ENCODE assay signal across 8 cellular contexts in the genomic region with DNA sequence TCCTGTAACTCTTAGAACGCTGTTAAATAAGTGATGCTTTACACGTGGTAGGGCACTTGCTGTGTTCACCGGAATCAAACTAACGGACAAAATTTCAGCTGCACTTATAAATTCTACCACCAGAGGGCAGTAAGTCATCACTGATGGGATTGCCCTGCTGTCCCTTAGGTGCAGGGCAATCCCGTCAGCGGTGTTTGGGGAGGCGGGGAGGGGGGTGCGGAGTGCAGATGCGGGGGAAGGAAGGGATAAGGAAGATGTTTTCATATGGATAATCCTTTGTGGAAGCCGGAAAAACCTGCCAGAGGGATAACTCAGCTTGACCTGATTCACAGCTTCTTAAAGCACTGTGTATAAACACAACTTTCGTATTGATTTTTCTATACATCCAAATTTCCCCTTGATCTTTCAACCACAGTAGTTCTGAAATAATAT. TPM values are rescaled to one million over a fixed set of nuclear protein-coding genes. Genes with fewer than 3 reads are reported as not detected.
DNase-seq lines count a peak whose midpoint lies in the region; ATAC-seq and TF ChIP-seq lines count a peak whose summit lies in the region.

No MANE protein-coding gene starts in this region.

- H3K36me3 Mint-ChIP-seq in CD8-positive, alpha-beta memory T cell = no peaks in the 10 kb centered on the region

- H3K36me3 ChIP-seq in CD8-positive, alpha-beta memory T cell (ENCODE audit: insufficient read depth, low read length) = no peaks in the 10 kb centered on the region

- peak; percentile 10 to 56 (median 42) for DNase-seq in CD8-positive, alpha-beta memory T cell
- DNase-seq in HK-2 (ENCODE audit: unreplicated experiment) (peak; percentile 52), NCI-H82 treated with DMSO at 0.1 percent for 48 hours (lab: John Stamatoyannopoulos, UW; ENCODE audit: unreplicated experiment) (peak; percentile 71), epithelial cell of proximal tubule (ENCODE audit: low read depth) (peak; percentile 16), mucosa of gallbladder (ENCODE audit: low spot score) (peak; percentile 67)
- DNase-seq in activated CD8-positive, alpha-beta memory T cell treated with anti-CD3 and anti-CD28 coated beads, Interleukin-2, amount 50 U/mL, for 24 hours (ENCODE audit: extremely low read depth) = peak; percentile 5
- DNase-seq in stimulated activated naive CD8-positive, alpha-beta T cell treated with anti-CD3 and anti-CD28 coated beads, Interleukin-15, Interleukin-2, amounts not matched to agents 100 U/mL and 50 U/mL, for 24 hours = peak; percentile 60

- H3K4me3 ChIP-seq in CD8-positive, alpha-beta memory T cell (ENCODE audit: low read length) = no peak overlapping the region
- H3K4me3 ChIP-seq in epithelial cell of proximal tubule (ENCODE audit: low read depth, low read length) = no peak overlapping the region

- H3K27ac ChIP-seq in CD8-positive, alpha-beta memory T cell (ENCODE audit: low read depth, low read length) = no peak overlapping the region

- no peak overlapping the region for H3K27ac Mint-ChIP-seq in CD8-positive, alpha-beta memory T cell

- H3K4me3 Mint-ChIP-seq in CD8-positive, alpha-beta memory T cell = no peak overlapping the region

- ATAC-seq in stimulated activated naive CD8-positive, alpha-beta T cell treated with anti-CD3 and anti-CD28 coated beads, Interleukin-15, Interleukin-2, amounts not matched to agents 100 U/mL and 50 U/mL, for 24 hours = peak; percentile 81
- no peak for ATAC-seq in GM19455 (IDR thresholded peaks at IDR 0.05; ENCODE audit: unreplicated experiment)

- no peaks in the 10 kb centered on the region for H3K9me3 Mint-ChIP-seq in CD8-positive, alpha-beta memory T cell

- H3K27me3 Mint-ChIP-seq in CD8-positive, alpha-beta memory T cell = peaks cover 8 to 12% of the 10 kb centered on the region in 2 donors

- POLR2A ChIA-PET in CD8-positive, alpha-beta memory T cell (lab: Charles Lee) = interaction anchor here (1.2 kb wide), 1 partner anchor 51 kb away, joined by 3 read pairs; no protein-coding TSS in a partner anchor

- peaks cover 3 to 5% (median 4%) of the 10 kb centered on the region in 3 donors for H3K4me1 Mint-ChIP-seq in CD8-positive, alpha-beta memory T cell

- CTCF ChIA-PET in CD8-positive, alpha-beta memory T cell (lab: Charles Lee) = interaction anchor here (0.6 to 1.4 kb wide), 8 partner anchors 9 to 1297 kb away, joined by 3 to 7 read pairs (median 4); no protein-coding TSS in a partner anchor

- no peaks in the 10 kb centered on the region for H3K9me3 ChIP-seq in CD8-positive, alpha-beta memory T cell (ENCODE audit: low read length)

- TF ChIP-seq CTCF in epithelial cell of proximal tubule (conservative IDR thresholded peaks at IDR 0.05; ENCODE audit: low read depth, low read length) = peak; percentile 85

- H3K4me1 ChIP-seq in CD8-positive, alpha-beta memory T cell (ENCODE audit: insufficient read depth, low read length) = no peaks in the 10 kb centered on the region

- no peaks in the 10 kb centered on the region for H3K27me3 ChIP-seq in CD8-positive, alpha-beta memory T cell (ENCODE audit: insufficient read depth, low read length, poor library complexity, severe bottlenecking)

RNA-seq across cellular contexts. Expression of gene SLC10A1, which starts 21.7 kb away (rescaled TPM):
- not detected for total RNA-seq in CD8-positive, alpha-beta memory T cell
- not detected for polyA plus RNA-seq in CD8-positive, alpha-beta memory T cell
- not detected in 2 replicates for total RNA-seq in epithelial cell of proximal tubule
- 0.86 TPM for total RNA-seq in mucosa of gallbladder

RNA-seq across cellular contexts. Expression of gene SRSF5, which starts 51.8 kb away (rescaled TPM):
- total RNA-seq in CD8-positive, alpha-beta memory T cell = 100 to 1,000 TPM; 291 to 307 TPM
- polyA plus RNA-seq in CD8-positive, alpha-beta memory T cell = 1,226 TPM
- total RNA-seq in epithelial cell of proximal tubule (95.4 and 151 TPM in 2 replicates), mucosa of gallbladder (343 TPM)

Comparison
In these comparisons a context has a peak if more than half of its experiments do, and no peak if none do; other contexts are left out.
1. DNase-seq: peak in every context shown above with its lines; median percentile 71 in NCI-H82 treated with DMSO at 0.1 percent for 48 hours; 67 in mucosa of gallbladder; 60 in stimulated activated naive CD8-positive, alpha-beta T cell treated with anti-CD3 and anti-CD28 coated beads, Interleukin-15, Interleukin-2, amounts not matched to agents 100 U/mL and 50 U/mL, for 24 hours; 52 in HK-2; 42 in CD8-positive, alpha-beta memory T cell; 16 in epithelial cell of proximal tubule; 5 in activated CD8-positive, alpha-beta memory T cell treated with anti-CD3 and anti-CD28 coated beads, Interleukin-2, amount 50 U/mL, for 24 hours.